Comparison of ENCODE assay signal across 22 cellular contexts in the genomic region with DNA sequence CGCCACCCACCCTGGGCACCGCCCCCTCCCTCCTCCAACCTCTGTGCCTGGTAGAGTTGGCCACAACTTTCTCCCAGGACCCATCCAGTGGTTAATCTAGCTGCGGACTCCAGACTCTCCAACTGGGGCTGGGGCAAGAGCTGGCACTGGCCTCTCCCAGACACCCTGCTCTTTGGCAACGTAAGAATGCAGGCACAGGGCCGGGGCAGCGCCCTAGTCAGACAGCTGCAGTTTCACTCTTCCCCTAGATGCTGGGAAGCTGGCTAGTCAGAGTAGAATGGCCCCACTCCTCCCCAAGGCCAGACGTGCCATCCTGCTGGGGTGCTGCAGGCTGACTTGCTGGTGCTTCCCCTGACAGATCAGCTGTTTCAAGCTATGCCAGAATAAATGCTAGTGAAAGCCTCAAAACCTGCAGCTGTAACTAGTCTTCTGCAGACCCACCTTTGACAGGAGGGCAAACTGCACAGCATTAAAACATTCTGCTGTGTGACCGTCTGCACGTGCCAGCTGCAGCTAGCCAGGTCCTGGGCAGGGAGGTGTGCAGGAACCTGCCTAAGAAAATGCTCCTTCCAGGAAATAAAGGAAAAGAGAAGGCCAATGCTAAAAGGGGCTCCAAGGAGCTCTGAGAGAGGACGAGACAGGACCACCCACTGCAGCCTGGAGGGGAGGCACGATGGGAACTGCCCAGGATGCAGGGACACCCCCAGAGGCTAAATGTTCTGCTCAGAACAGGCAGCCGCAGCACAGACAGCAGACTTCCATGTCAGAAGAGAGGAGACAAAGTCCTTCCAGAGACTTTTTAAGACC. TPM values are rescaled to one million over a fixed set of nuclear protein-coding genes. Genes with fewer than 3 reads are reported as not detected.
A peak's percentile ranks its signal among the peaks of the same experiment; 100 is the strongest.
DNase-seq lines count a peak whose midpoint lies in the region; ATAC-seq and TF ChIP-seq lines count a peak whose summit lies in the region.
"Had no signal": no experiment of that assay in that cellular context is flagged by ENCODE, and none has a peak within 500 bp of the region (broad histone marks: within the 10 kb centered on the region; RNA-seq: fewer than 3 reads in every experiment).

No MANE protein-coding gene starts in this region.

- TF ChIP-seq CTCF in adrenal gland (IDR thresholded peaks at IDR 0.05) (no peak), right lobe of liver (IDR thresholded peaks at IDR 0.05) (no peak), sigmoid colon (IDR thresholded peaks at IDR 0.05) (no peak), GM13977 (IDR thresholded peaks at IDR 0.05; ENCODE audit: extremely low read depth, insufficient read depth, missing control alignments) (no peak), CD14-positive monocyte (IDR thresholded peaks at IDR 0.05) (no peak)

- no peak overlapping the region for H3K9ac ChIP-seq in GM23248

- no peaks in the 10 kb centered on the region for H3K36me3 Mint-ChIP-seq in CD14-positive monocyte
- H3K36me3 Mint-ChIP-seq: natural killer cell had no signal

- H3K9me3 ChIP-seq in GM23248 (ENCODE audit: low read depth) (no peaks in the 10 kb centered on the region), adrenal gland (replicated peaks in 1 of 3) (no peaks in the 10 kb centered on the region), right lobe of liver (no peaks in the 10 kb centered on the region), sigmoid colon (no peaks in the 10 kb centered on the region)
- H3K9me3 ChIP-seq: gastroesophageal sphincter, stomach had no signal

- no peaks in the 10 kb centered on the region for H3K79me2 ChIP-seq in GM23248 (ENCODE audit: insufficient read depth)

- H3K4me3 ChIP-seq in GM23248 (no peak overlapping the region), adrenal gland (no peak overlapping the region), right lobe of liver (no peak overlapping the region), sigmoid colon (no peak overlapping the region)
- H3K4me3 ChIP-seq: dorsolateral prefrontal cortex, gastroesophageal sphincter, lung, PC-9, stomach had no signal

- peaks cover 7 to 9% (median 8%) of the 10 kb centered on the region in 3 donors for H3K27me3 Mint-ChIP-seq in CD14-positive monocyte (ENCODE audit: low read depth in 3 of 3)

- peak; percentile 21 to 74 (median 52) for ATAC-seq in right lobe of liver
- no peak for ATAC-seq in GM18502 (IDR thresholded peaks at IDR 0.05; ENCODE audit: poor library complexity, unreplicated experiment)
- ATAC-seq: gastroesophageal sphincter, natural killer cell had no signal

- H3F3A ChIP-seq in GM23248 (ENCODE audit: insufficient read depth) = no peaks in the 10 kb centered on the region

- H3K36me3 ChIP-seq in GM23248 (ENCODE audit: low read depth) (no peaks in the 10 kb centered on the region), adrenal gland (replicated peaks in 1 of 2) (no peaks in the 10 kb centered on the region), right lobe of liver (no peaks in the 10 kb centered on the region), sigmoid colon (no peaks in the 10 kb centered on the region)
- H3K36me3 ChIP-seq: gastroesophageal sphincter, stomach had no signal

- TF ChIP-seq POLR2A in adrenal gland (IDR thresholded peaks at IDR 0.05) = no peak
- TF ChIP-seq POLR2A in right lobe of liver (IDR thresholded peaks at IDR 0.05) = no peak
- no peak for TF ChIP-seq POLR2A in sigmoid colon (IDR thresholded peaks at IDR 0.05)

- no peaks in the 10 kb centered on the region for H3K4me1 ChIP-seq in GM23248 (ENCODE audit: insufficient read depth)
- H3K4me1 ChIP-seq in adrenal gland (replicated peaks in 1 of 2) = peaks cover 23 to 55% of the 10 kb centered on the region in 2 donors
- peaks cover 0 to 11% (median 3%) of the 10 kb centered on the region in 4 donors for H3K4me1 ChIP-seq in right lobe of liver
- peaks cover 0 to 24% (median 13%) of the 10 kb centered on the region in 4 donors for H3K4me1 ChIP-seq in sigmoid colon

- no peaks in the 10 kb centered on the region for H3K27me3 ChIP-seq in GM23248 (replicated peaks; ENCODE audit: insufficient read depth)
- H3K27me3 ChIP-seq in adrenal gland = no peaks in the 10 kb centered on the region
- H3K27me3 ChIP-seq in right lobe of liver = no peaks in the 10 kb centered on the region
- no peaks in the 10 kb centered on the region for H3K27me3 ChIP-seq in sigmoid colon
- H3K27me3 ChIP-seq: dorsolateral prefrontal cortex, gastroesophageal sphincter had no signal

- H4K20me1 ChIP-seq in GM23248 (ENCODE audit: insufficient read depth) = no peaks in the 10 kb centered on the region

- H3K9me2 ChIP-seq in GM23248 (ENCODE audit: insufficient read depth) = no peaks in the 10 kb centered on the region

- H3K4me3 Mint-ChIP-seq in CD14-positive monocyte = no peak overlapping the region
- H3K4me3 Mint-ChIP-seq: activated T-helper 1 cell treated with anti-CD3 and anti-CD28 coated beads, Interleukin-12 subunit alpha, Interleukin-12 subunit beta, Interleukin-2, Interleukin-4 antibody, amounts not matched to agents 30 ng/mL and 10 ng/mL and 1 ng/mL, durations not matched to agents 14 hours and 24 hours and 36 hours; natural killer cell had no signal

- 55 to 56% methylated on average over 12 of the region's 12 CpGs for WGBS in GM23248 (ENCODE audit: low coverage in 1 of 2, low lambda C conversion rate in 2 of 2, missing lambda C conversion rate in 2 of 2), 2 experiments
- WGBS in adrenal gland, 4 donors = 69 to 80% (median 75%) methylated on average over 9 to 12 of the region's 12 CpGs
- WGBS in right lobe of liver (ENCODE audit: insufficient coverage, low coverage, low lambda C conversion rate, missing lambda C conversion rate) = 49% methylated on average over 10 of the region's 12 CpGs
- WGBS in sigmoid colon, 2 donors = 20 to 57% methylated on average over 12 of the region's 12 CpGs

- intact Hi-C loops in adrenal gland (cut with DNase I) = no loop called here
- intact Hi-C loops in right lobe of liver (cut with DNase I) = no loop called here
- intact Hi-C loops in sigmoid colon (cut with DNase I) = no loop called here
- intact Hi-C loops in CD14-positive monocyte (cut with micrococcal nuclease) = no loop called here

- H3K4me1 Mint-ChIP-seq in CD14-positive monocyte = no peaks in the 10 kb centered on the region
- H3K4me1 Mint-ChIP-seq: natural killer cell had no signal

- in situ Hi-C loops in GM23248 (cut with MboI) (no loop called here), GM13977 (cut with MboI; ENCODE audit: low pct_unique_long_range_greater_than_20kb, low sequenced_read_pairs, unreplicated experiment) (no loop called here)

- H2AFZ ChIP-seq in GM23248 = no peak overlapping the region
- H2AFZ ChIP-seq: PC-9 had no signal

- no peak for TF ChIP-seq EP300 in sigmoid colon (IDR thresholded peaks at IDR 0.05)

- H3K9me3 Mint-ChIP-seq in CD14-positive monocyte = no peaks in the 10 kb centered on the region
- H3K9me3 Mint-ChIP-seq: activated T-helper 1 cell treated with anti-CD3 and anti-CD28 coated beads, Interleukin-12 subunit alpha, Interleukin-12 subunit beta, Interleukin-2, Interleukin-4 antibody, amounts not matched to agents 30 ng/mL and 10 ng/mL and 1 ng/mL, durations not matched to agents 14 hours and 24 hours and 36 hours; natural killer cell had no signal

- no peak overlapping the region for H3K27ac Mint-ChIP-seq in CD14-positive monocyte
- H3K27ac Mint-ChIP-seq: activated T-helper 1 cell treated with anti-CD3 and anti-CD28 coated beads, Interleukin-12 subunit alpha, Interleukin-12 subunit beta, Interleukin-2, Interleukin-4 antibody, amounts not matched to agents 30 ng/mL and 10 ng/mL and 1 ng/mL, durations not matched to agents 14 hours and 24 hours and 36 hours; natural killer cell had no signal

- no peak overlapping the region for H3K4me2 ChIP-seq in GM23248 (ENCODE audit: unreplicated experiment)
- H3K4me2 ChIP-seq: PC-9 had no signal

- DNase-seq in GM23248 = peak; percentile 36
- DNase-seq in adrenal gland = peak in 5 of 7 donors; percentile 46 to 70 (median 57)
- DNase-seq in right lobe of liver = peak in 2 of 3 donors; percentile 27 to 60
- DNase-seq in sigmoid colon = peak; percentile 63
- no peak for DNase-seq in GM13977 (ENCODE audit: low spot score)
- DNase-seq in CD14-positive monocyte (ENCODE audit: low spot score) = no peak
- no peak for DNase-seq in NCI-H524 treated with DMSO at 0.1 percent for 48 hours (lab: John Stamatoyannopoulos, UW)
- DNase-seq: activated CD4-positive, CD25-positive, alpha-beta regulatory T cell treated with anti-CD3 and anti-CD28 coated beads, Interleukin-2, amount 50 U/mL, for 72 hours; AML-193; dorsolateral prefrontal cortex; natural killer cell; NCI-H1436 treated with DMSO at 0.1 percent for 48 hours; NCI-H2171 treated with DMSO at 0.1 percent for 48 hours; PC-9; stimulated activated CD4-positive, alpha-beta T cell treated with anti-CD3 and anti-CD28 coated beads, Interleukin-2, amount 100 ng/mL, for 24 hours; stomach; T1000 had no signal

- no peak overlapping the region for H3K27ac ChIP-seq in GM23248
- H3K27ac ChIP-seq in adrenal gland = peak overlapping the region in 1 of 5 donors; percentile 7
- H3K27ac ChIP-seq in right lobe of liver = no peak overlapping the region
- no peak overlapping the region for H3K27ac ChIP-seq in sigmoid colon
- H3K27ac ChIP-seq: dorsolateral prefrontal cortex, gastroesophageal sphincter, PC-9, stomach had no signal

RNA-seq across cellular contexts. Expression of a gene that starts 21.9 kb away (rescaled TPM):
- total RNA-seq in GM23248 (2014; rRNA removed; shearing (Covaris generic)) = 4.8 and 4.9 TPM in 2 replicates
- 5.4 and 5.6 TPM in 2 replicates for polyA plus RNA-seq in GM23248 (2016; fragmentation: Nextera tagmentation; extraction: Ambion mirVana)
- total RNA-seq in adrenal gland = 10 to 100 TPM; 28.9 to 61.3 (median 49.6) TPM
- polyA plus RNA-seq in adrenal gland = 10 to 100 TPM; 20.1 to 35.7 (median 21.8) TPM
- total RNA-seq in right lobe of liver = 1 to 10 TPM; 2.3 to 4.2 (median 2.9) TPM
- 10 to 100 TPM; 12.3 to 17.4 (median 15.4) TPM for total RNA-seq in sigmoid colon
- polyA plus RNA-seq in sigmoid colon = 1 to 10 TPM; 1.4 to 3.6 (median 3.0) TPM
- not detected for polyA plus RNA-seq in CD14-positive monocyte
- total RNA-seq: activated CD8-positive, alpha-beta memory T cell treated with anti-CD3 and anti-CD28 coated beads for 36 hours had no signal

Comparison
In these comparisons a context has a peak if more than half of its experiments do, and no peak if none do; other contexts are left out.
1. DNase-seq: peak in GM23248 (single experiment), adrenal gland (5 of 7), right lobe of liver (2 of 3) and sigmoid colon (single experiment); none in GM13977 (single experiment), CD14-positive monocyte (single experiment) and NCI-H524 treated with DMSO at 0.1 percent for 48 hours (single experiment).